ENCODE assay signal across 14 cellular contexts in genomic region chr1:116270316-116271057, GRCh38.
"Had no signal": no experiment of that assay in that cellular context is flagged by ENCODE, and none has a peak within 500 bp of the region (broad histone marks: within the 10 kb centered on the region; RNA-seq: fewer than 3 reads in every experiment).

No MANE protein-coding gene starts in this region.

- H3K4me3 ChIP-seq: breast epithelium, coronary artery, lower lobe of right lung, sigmoid colon, thoracic aorta, upper lobe of right lung had no signal

- H3K4me1 ChIP-seq: breast epithelium, lower lobe of right lung, sigmoid colon, upper lobe of right lung had no signal

- H3K9me3 ChIP-seq: breast epithelium, lower lobe of right lung, sigmoid colon, thoracic aorta, upper lobe of right lung had no signal

- H3K36me3 ChIP-seq: breast epithelium, lower lobe of right lung, sigmoid colon, thoracic aorta, upper lobe of right lung had no signal

- H3K27me3 ChIP-seq: breast epithelium, sigmoid colon, upper lobe of right lung had no signal

- DNase-seq: activated CD4-positive, alpha-beta T cell treated with anti-CD3 and anti-CD28 coated beads for 1 hour; activated CD8-positive, alpha-beta memory T cell treated with anti-CD3 and anti-CD28 coated beads for 24 hours; activated CD8-positive, alpha-beta memory T cell treated with anti-CD3 and anti-CD28 coated beads, Interleukin-2, amount 50 U/mL, for 48 hours; activated effector memory CD4-positive, alpha-beta T cell treated with Interleukin-2 at 50 U/mL for 16 hours; activated naive CD4-positive, alpha-beta T cell treated with anti-CD3 and anti-CD28 coated beads, Interleukin-2, amount 10 ng/mL, durations not matched to agents 7 days and 5 days; activated T-cell treated with anti-CD3 and anti-CD28 coated beads, Interleukin-2, amount 50 U/mL, for 48 hours; hypothalamus; lower lobe of right lung; sigmoid colon; stimulated activated CD4-positive, alpha-beta T cell treated with anti-CD3 and anti-CD28 coated beads, Interleukin-4, amount 100 ng/mL, for 4 hours; upper lobe of right lung had no signal

- H3K27ac ChIP-seq: breast epithelium, coronary artery, lower lobe of right lung, sigmoid colon, thoracic aorta, upper lobe of right lung had no signal
